ENCODE assay signal across 30 cellular contexts in genomic region chr10:117752103-117752502, GRCh38.
"Had no signal": no experiment of that assay in that cellular context is flagged by ENCODE, and none has a peak within 500 bp of the region (broad histone marks: within the 10 kb centered on the region; RNA-seq: fewer than 3 reads in every experiment).

No MANE protein-coding gene starts in this region.

- H3K27me3 ChIP-seq: ascending aorta, Peyer's patch, SJSA1 had no signal

- H3K36me3 Mint-ChIP-seq: activated naive CD4-positive, alpha-beta T cell treated with anti-CD3 and anti-CD28 coated beads, Interleukin-2, amount 50 U/mL, for 72 hours had no signal

- H3K27ac Mint-ChIP-seq: activated CD4-positive, alpha-beta T cell treated with anti-CD3 and anti-CD28 coated beads, Interleukin-2, amount 10 ng/mL, durations not matched to agents 7 days and 5 days; activated CD8-positive, alpha-beta T cell treated with anti-CD3 and anti-CD28 coated beads, Interleukin-2, amount 10 ng/mL, durations not matched to agents 7 days and 5 days; activated naive CD4-positive, alpha-beta T cell treated with anti-CD3 and anti-CD28 coated beads for 36 hours; activated naive CD8-positive, alpha-beta T cell treated with anti-CD3 and anti-CD28 coated beads, Interleukin-2, amount 50 U/mL, for 24 hours; activated T-helper 1 cell treated with anti-CD3 and anti-CD28 coated beads, Interleukin-12 subunit alpha, Interleukin-12 subunit beta, Interleukin-2, Interleukin-4 antibody, amounts not matched to agents 30 ng/mL and 10 ng/mL and 1 ng/mL, durations not matched to agents 14 hours and 24 hours and 36 hours; T-helper 1 cell treated with Interleukin-12 subunit alpha and Interleukin-12 subunit beta and Interleukin-4 antibody, amounts not matched to agents 30 μg/mL and 1 μg/mL, for 36 hours; T-helper 2 cell treated with Interferon-gamma antibody and Interleukin-4, amounts not matched to agents 5 μg/mL and 100 μg/mL, for 36 hours had no signal

- H3K4me1 ChIP-seq: ascending aorta, Peyer's patch, SJSA1 had no signal

- H3K9me2 ChIP-seq: SK-N-SH had no signal

- H3K9ac ChIP-seq: SK-N-SH had no signal

- H3K27ac ChIP-seq: ascending aorta, cardiac muscle cell, Peyer's patch, SJSA1 had no signal

- H3K4me2 ChIP-seq: SK-N-SH had no signal

- H3K4me3 Mint-ChIP-seq: activated CD4-positive, alpha-beta T cell treated with anti-CD3 and anti-CD28 coated beads, Interleukin-2, amount 10 ng/mL, durations not matched to agents 7 days and 5 days; activated CD8-positive, alpha-beta T cell treated with anti-CD3 and anti-CD28 coated beads, Interleukin-2, amount 10 ng/mL, durations not matched to agents 7 days and 5 days; activated naive CD4-positive, alpha-beta T cell treated with anti-CD3 and anti-CD28 coated beads for 36 hours; activated naive CD8-positive, alpha-beta T cell treated with anti-CD3 and anti-CD28 coated beads, Interleukin-2, amount 50 U/mL, for 24 hours; activated T-cell treated with anti-CD3 and anti-CD28 coated beads, Interleukin-2, amount 50 U/mL, for 4 hours; activated T-helper 1 cell treated with anti-CD3 and anti-CD28 coated beads, Interleukin-12 subunit alpha, Interleukin-12 subunit beta, Interleukin-2, Interleukin-4 antibody, amounts not matched to agents 30 ng/mL and 10 ng/mL and 1 ng/mL, durations not matched to agents 14 hours and 24 hours and 36 hours; central memory CD8-positive, alpha-beta T cell; T-helper 1 cell treated with Interleukin-12 subunit alpha and Interleukin-12 subunit beta and Interleukin-4 antibody, amounts not matched to agents 30 μg/mL and 1 μg/mL, for 36 hours; T-helper 2 cell treated with Interferon-gamma antibody and Interleukin-4, amounts not matched to agents 5 μg/mL and 100 μg/mL, for 36 hours had no signal

- DNase-seq: activated CD4-positive, alpha-beta T cell treated with anti-CD3 and anti-CD28 coated beads, Interleukin-2, amount 10 ng/mL, durations not matched to agents 7 days and 5 days; activated CD4-positive, alpha-beta T cell treated with anti-CD3 and anti-CD28 coated beads, Interleukin-2, amount 50 U/mL, for 48 hours; activated CD8-positive, alpha-beta memory T cell treated with anti-CD3 and anti-CD28 coated beads, Interleukin-2, amount 50 U/mL, for 4 hours; activated CD8-positive, alpha-beta T cell treated with anti-CD3 and anti-CD28 coated beads, Interleukin-2, amount 10 ng/mL, durations not matched to agents 7 days and 5 days; activated gamma-delta T cell treated with Interleukin-2 at 50 U/mL for 16 hours; activated naive CD4-positive, alpha-beta T cell treated with anti-CD3 and anti-CD28 coated beads for 36 hours; activated naive CD8-positive, alpha-beta T cell treated with anti-CD3 and anti-CD28 coated beads, Interleukin-2, amount 50 U/mL, for 24 hours; activated T-cell treated with anti-CD3 and anti-CD28 coated beads for 4 hours; activated T-cell treated with anti-CD3 and anti-CD28 coated beads, Interleukin-2, amount 50 U/mL, for 4 hours; NCI-H1105; NCI-H1417 treated with DMSO at 0.1 percent for 48 hours; NCI-H187 treated with DMSO at 0.1 percent for 48 hours; NCI-H2081; NCI-H345; NCI-H524 treated with DMSO at 0.1 percent for 48 hours; NK-92 treated with Interleukin-12 subunit alpha and Interleukin-12 subunit beta, amount 100 ng/mL, for 24 hours; PC-3; Peyer's patch; RPMI8226; SHP77 treated with DMSO at 0.1 percent for 48 hours; SK-N-SH had no signal

- H3K4me3 ChIP-seq: ascending aorta, cardiac muscle cell, Peyer's patch, SJSA1 had no signal

- FAIRE-seq: TTC549 had no signal

- ATAC-seq: activated CD8-positive, alpha-beta T cell treated with anti-CD3 and anti-CD28 coated beads, Interleukin-2, amount 10 ng/mL, durations not matched to agents 7 days and 5 days; activated naive CD4-positive, alpha-beta T cell treated with anti-CD3 and anti-CD28 coated beads, Interleukin-2, amount 50 U/mL, for 72 hours; activated naive CD8-positive, alpha-beta T cell treated with anti-CD3 and anti-CD28 coated beads, Interleukin-2, amount 50 U/mL, for 24 hours; activated T-cell treated with anti-CD3 and anti-CD28 coated beads, Interleukin-2, amount 50 U/mL, for 4 hours; PC-3 had no signal

- H3K9me3 ChIP-seq: ascending aorta, Peyer's patch, SJSA1, SK-N-SH had no signal

- H3K9me3 Mint-ChIP-seq: activated CD4-positive, alpha-beta T cell treated with anti-CD3 and anti-CD28 coated beads, Interleukin-2, amount 10 ng/mL, durations not matched to agents 7 days and 5 days; activated naive CD4-positive, alpha-beta T cell treated with anti-CD3 and anti-CD28 coated beads for 36 hours; activated naive CD4-positive, alpha-beta T cell treated with anti-CD3 and anti-CD28 coated beads, Interleukin-2, amount 50 U/mL, for 72 hours; activated naive CD8-positive, alpha-beta T cell treated with anti-CD3 and anti-CD28 coated beads, Interleukin-2, amount 50 U/mL, for 24 hours; activated T-cell treated with anti-CD3 and anti-CD28 coated beads, Interleukin-2, amount 50 U/mL, for 4 hours; activated T-helper 1 cell treated with anti-CD3 and anti-CD28 coated beads, Interleukin-12 subunit alpha, Interleukin-12 subunit beta, Interleukin-2, Interleukin-4 antibody, amounts not matched to agents 30 ng/mL and 10 ng/mL and 1 ng/mL, durations not matched to agents 14 hours and 24 hours and 36 hours; central memory CD8-positive, alpha-beta T cell; T-helper 1 cell treated with Interleukin-12 subunit alpha and Interleukin-12 subunit beta and Interleukin-4 antibody, amounts not matched to agents 30 μg/mL and 1 μg/mL, for 36 hours; T-helper 2 cell treated with Interferon-gamma antibody and Interleukin-4, amounts not matched to agents 5 μg/mL and 100 μg/mL, for 36 hours had no signal

- H3K36me3 ChIP-seq: ascending aorta, cardiac muscle cell, Peyer's patch, SJSA1 had no signal

- H3K4me1 Mint-ChIP-seq: activated CD4-positive, alpha-beta T cell treated with anti-CD3 and anti-CD28 coated beads, Interleukin-2, amount 10 ng/mL, durations not matched to agents 7 days and 5 days; activated naive CD8-positive, alpha-beta T cell treated with anti-CD3 and anti-CD28 coated beads, Interleukin-2, amount 50 U/mL, for 24 hours; central memory CD8-positive, alpha-beta T cell had no signal
